In genomic region chr5:127884416-127884815, GRCh38 we compare ENCODE assay signal across 15 cellular contexts.
A peak's percentile ranks its signal among the peaks of the same experiment; 100 is the strongest.
DNase-seq lines count a peak whose midpoint lies in the region; ATAC-seq, FAIRE-seq and TF ChIP-seq lines count a peak whose summit lies in the region.
"Had no signal": no experiment of that assay in that cellular context is flagged by ENCODE, and none has a peak within 500 bp of the region (broad histone marks: within the 10 kb centered on the region; RNA-seq: fewer than 3 reads in every experiment).

No MANE protein-coding gene starts in this region.

- H3K27ac ChIP-seq in 22Rv1 (peak overlapping the region; percentile 73), C4-2B (peak overlapping the region; percentile 34; the same call in 1 of the 2 replicates), prostate gland (peak overlapping the region; percentile 66 to 69)
- H3K27ac ChIP-seq: GM23248 had no signal

- H3K27me3 ChIP-seq in prostate gland (replicated peaks; ENCODE audit: insufficient read depth): no peaks in the 10 kb centered on the region

- DNase-seq in left colon: no peak
- DNase-seq in prostate gland (ENCODE audit: low spot score): no peak
- DNase-seq in urothelium cell line (ENCODE audit: low spot score): no peak
- DNase-seq in T-helper 2 cell: no peak
- no peak for DNase-seq in hypothalamus (lab: John Stamatoyannopoulos, UW)
- DNase-seq: CD8-positive, alpha-beta memory T cell; GM23248; H7; NCI-H1092; NCI-H1436; NCI-H446; RPMI8226 had no signal

- no peaks in the 10 kb centered on the region for H3K9me3 ChIP-seq in prostate gland

- intact Hi-C loops in left colon (cut with DNase I, micrococcal nuclease) (no loop called here), prostate gland (cut with DNase I) (no loop called here)

- no peak for FAIRE-seq in urothelium cell line (lab: Jason Lieb, UNC)
- FAIRE-seq: G401.6 had no signal

- 83% methylated on average over 1 of the region's 1 CpG for WGBS in prostate gland

- H3K4me3 ChIP-seq in prostate gland: no peak overlapping the region
- H3K4me3 ChIP-seq: GM23248 had no signal

- no peaks in the 10 kb centered on the region for H3K4me1 ChIP-seq in prostate gland (replicated peaks)

- peak; percentile 65 for ATAC-seq in left colon

- no peak for TF ChIP-seq POLR2A in prostate gland (IDR thresholded peaks at IDR 0.05)

- no peak for TF ChIP-seq CTCF in 22Rv1 (IDR thresholded peaks at IDR 0.05)
- no peak for TF ChIP-seq CTCF in C4-2B (conservative IDR thresholded peaks at IDR 0.05)
- TF ChIP-seq CTCF in prostate gland (IDR thresholded peaks at IDR 0.05): no peak

- H3K36me3 ChIP-seq in prostate gland: no peaks in the 10 kb centered on the region
